In the genomic region with DNA sequence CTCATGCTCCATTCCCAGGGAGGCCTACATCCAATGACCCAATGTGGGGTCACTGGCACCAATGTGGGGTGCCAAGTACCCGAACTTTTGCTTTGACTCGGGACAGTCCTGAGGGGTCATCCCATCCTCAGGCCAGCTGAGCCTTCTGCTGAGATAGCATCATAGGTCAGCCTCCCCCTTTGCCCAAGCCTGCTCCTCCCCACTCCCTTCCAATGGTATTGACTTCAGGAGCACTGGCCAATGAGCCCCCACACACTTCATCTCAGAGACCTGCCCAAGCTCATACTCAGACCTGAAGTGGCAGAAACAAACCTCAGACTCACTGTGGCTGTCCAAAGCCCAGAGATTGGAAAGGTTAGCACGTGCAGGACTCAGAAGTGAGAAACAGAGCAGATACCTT, we compare ENCODE assay signal across 8 cellular contexts. TPM values are rescaled to one million over a fixed set of nuclear protein-coding genes. Genes with fewer than 3 reads are reported as not detected.
"Had no signal": no experiment of that assay in that cellular context is flagged by ENCODE, and none has a peak within 500 bp of the region (broad histone marks: within the 10 kb centered on the region; RNA-seq: fewer than 3 reads in every experiment).

No MANE protein-coding gene starts in this region.

RNA-seq across cellular contexts. Expression of a gene that starts 36.1 kb away (rescaled TPM):
- total RNA-seq: naive thymus-derived CD8-positive, alpha-beta T cell; osteoblast; renal cortical epithelial cell; sciatic nerve; smooth muscle cell; spleen; suprapubic skin; upper lobe of right lung had no signal
